Comparison of ENCODE assay signal across 12 cellular contexts in the genomic region with DNA sequence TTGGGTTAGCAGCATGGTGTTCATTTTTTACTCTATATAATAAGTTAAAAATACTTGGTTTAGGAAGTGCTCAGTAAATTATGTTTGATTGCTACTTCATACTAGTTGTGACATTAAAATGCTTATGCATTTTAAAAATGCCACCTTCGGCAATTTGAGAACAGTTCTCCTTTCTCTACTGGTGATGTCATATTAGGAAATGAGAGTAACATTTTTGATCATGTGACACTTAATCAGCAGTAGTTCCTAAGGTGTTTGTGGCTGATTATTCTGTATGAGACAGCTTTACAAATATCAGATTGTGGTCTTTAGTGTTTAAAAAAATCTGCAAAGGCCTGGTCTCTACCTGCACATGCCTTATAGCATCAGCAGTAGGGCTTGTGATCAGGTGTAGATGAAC. TPM values are rescaled to one million over a fixed set of nuclear protein-coding genes. Genes with fewer than 3 reads are reported as not detected.
DNase-seq lines count a peak whose midpoint lies in the region; ATAC-seq and TF ChIP-seq lines count a peak whose summit lies in the region.
"Had no signal": no experiment of that assay in that cellular context is flagged by ENCODE, and none has a peak within 500 bp of the region (broad histone marks: within the 10 kb centered on the region; RNA-seq: fewer than 3 reads in every experiment).

No MANE protein-coding gene starts in this region.

- peak overlapping the region; percentile 21 for H3K4me2 ChIP-seq in PC-9

- H3K9me3 ChIP-seq in breast epithelium, result no peaks in the 10 kb centered on the region
- no peaks in the 10 kb centered on the region for H3K9me3 ChIP-seq in PC-9 (ENCODE audit: insufficient read depth, low read depth)
- H3K9me3 ChIP-seq: body of pancreas had no signal

- no peaks in the 10 kb centered on the region for H3K27me3 Mint-ChIP-seq in MCF 10A (ENCODE audit: insufficient read depth, unreplicated experiment)
- H3K27me3 Mint-ChIP-seq in effector memory CD8-positive, alpha-beta T cell, result no peaks in the 10 kb centered on the region
- no peaks in the 10 kb centered on the region for H3K27me3 Mint-ChIP-seq in stimulated activated naive B cell treated with anti-CD40 and anti-IgM and Interleukin-4, amounts not matched to agents 10 μg/mL and 1 μg/mL and 100 μg/mL, for 72 hours

- peaks cover 62% of the 10 kb centered on the region for H3K79me2 ChIP-seq in PC-9 (ENCODE audit: low read depth)

- no peaks in the 10 kb centered on the region for H3K36me3 ChIP-seq in breast epithelium
- peaks cover 11% of the 10 kb centered on the region; the same call in 1 of the 2 replicates for H3K36me3 ChIP-seq in PC-9 (ENCODE audit: low read depth)

- peak; percentile 7 for ATAC-seq in effector memory CD8-positive, alpha-beta T cell (replicated peaks)
- peak in 1 of 2 donors; percentile 17 for ATAC-seq in stimulated activated naive B cell treated with anti-CD40 and anti-IgM and Interleukin-4, amounts not matched to agents 10 μg/mL and 1 μg/mL and 100 μg/mL, for 72 hours (replicated peaks)
- ATAC-seq: body of pancreas had no signal

- peaks cover 10% of the 10 kb centered on the region; the same call in 1 of the 2 replicates for H3F3A ChIP-seq in PC-9 (ENCODE audit: insufficient read depth, low read depth)

- no peak overlapping the region for H2AFZ ChIP-seq in PC-9

- H3K4me3 ChIP-seq in breast epithelium, result no peak overlapping the region
- no peak overlapping the region for H3K4me3 ChIP-seq in PC-9
- H3K4me3 ChIP-seq: body of pancreas had no signal

- no peak for TF ChIP-seq POLR2A in breast epithelium (IDR thresholded peaks at IDR 0.05)

- no peaks in the 10 kb centered on the region for H3K9me2 ChIP-seq in PC-9 (ENCODE audit: insufficient read depth)

- no peaks in the 10 kb centered on the region for H3K9me3 Mint-ChIP-seq in MCF 10A (ENCODE audit: unreplicated experiment)
- no peaks in the 10 kb centered on the region for H3K9me3 Mint-ChIP-seq in effector memory CD8-positive, alpha-beta T cell
- H3K9me3 Mint-ChIP-seq in stimulated activated naive B cell treated with anti-CD40 and anti-IgM and Interleukin-4, amounts not matched to agents 10 μg/mL and 1 μg/mL and 100 μg/mL, for 72 hours, result peaks cover 0 to 2% of the 10 kb centered on the region in 2 donors

- peaks cover 39% of the 10 kb centered on the region for H3K4me1 Mint-ChIP-seq in MCF 10A (ENCODE audit: insufficient read depth, unreplicated experiment)
- H3K4me1 Mint-ChIP-seq in effector memory CD8-positive, alpha-beta T cell (ENCODE audit: low read depth in 2 of 2), result peaks cover 30 to 36% of the 10 kb centered on the region in 2 donors
- H3K4me1 Mint-ChIP-seq in stimulated activated naive B cell treated with anti-CD40 and anti-IgM and Interleukin-4, amounts not matched to agents 10 μg/mL and 1 μg/mL and 100 μg/mL, for 72 hours, result peaks cover 31 to 46% of the 10 kb centered on the region in 2 donors

- H3K27ac ChIP-seq in breast epithelium (no peak overlapping the region), PC-9 (no peak overlapping the region)
- H3K27ac ChIP-seq: C4-2B had no signal

- TF ChIP-seq CTCF in MCF 10A (IDR thresholded peaks at IDR 0.05; ENCODE audit: unreplicated experiment), result no peak
- TF ChIP-seq CTCF in breast epithelium (IDR thresholded peaks at IDR 0.05), result no peak
- no peak for TF ChIP-seq CTCF in PC-9 (conservative IDR thresholded peaks at IDR 0.05)

- H3K4me3 Mint-ChIP-seq in MCF 10A (ENCODE audit: unreplicated experiment), result peak overlapping the region; percentile 40
- H3K4me3 Mint-ChIP-seq in effector memory CD8-positive, alpha-beta T cell, result peak overlapping the region; percentile 49 to 72
- peak overlapping the region; percentile 36 to 39 for H3K4me3 Mint-ChIP-seq in stimulated activated naive B cell treated with anti-CD40 and anti-IgM and Interleukin-4, amounts not matched to agents 10 μg/mL and 1 μg/mL and 100 μg/mL, for 72 hours

- H3K4me1 ChIP-seq in breast epithelium (peaks cover 0 to 17% of the 10 kb centered on the region in 2 donors), PC-9 (replicated peaks; ENCODE audit: insufficient read depth) (peaks cover 24% of the 10 kb centered on the region)

- POLR2A ChIA-PET in MCF 10A (lab: Yijun Ruan, JAX), result interaction anchor here (0.7 to 12.7 kb wide), 9 partner anchors 9 to 675 kb away, joined by 3 to 261 read pairs (median 4); partner anchors contain the start of genes NAPB and NXT1
- POLR2A ChIA-PET in PC-9 (lab: Charles Lee; ENCODE audit: unreplicated experiment), result interaction anchor here (0.5 kb wide), 1 partner anchor 205 kb away, joined by 4 read pairs; no protein-coding TSS in a partner anchor

- 0 out of 2 replicates have a peak, but pooled peaks cover 13% of the 10 kb centered on the region for H4K20me1 ChIP-seq in PC-9 (ENCODE audit: insufficient read depth)

- intact Hi-C loops in MCF 10A (cut with micrococcal nuclease), result no loop called here
- intact Hi-C loops in breast epithelium (cut with DNase I; ENCODE audit: low total_unique reads), result no loop called here
- intact Hi-C loops in PC-9 (cut with micrococcal nuclease; ENCODE audit: unreplicated experiment), result no loop called here

- H3K36me3 Mint-ChIP-seq in MCF 10A (ENCODE audit: insufficient read depth, unreplicated experiment), result peaks cover 68% of the 10 kb centered on the region
- peaks cover 61% of the 10 kb centered on the region for H3K36me3 Mint-ChIP-seq in effector memory CD8-positive, alpha-beta T cell (ENCODE audit: insufficient read depth)
- H3K36me3 Mint-ChIP-seq in stimulated activated naive B cell treated with anti-CD40 and anti-IgM and Interleukin-4, amounts not matched to agents 10 μg/mL and 1 μg/mL and 100 μg/mL, for 72 hours, result peaks cover 28 to 42% of the 10 kb centered on the region in 2 donors

- no peak overlapping the region for H3K27ac Mint-ChIP-seq in MCF 10A (ENCODE audit: low read depth, unreplicated experiment)
- peak overlapping the region; percentile 88 to 91 for H3K27ac Mint-ChIP-seq in effector memory CD8-positive, alpha-beta T cell
- peak overlapping the region; percentile 59 for H3K27ac Mint-ChIP-seq in stimulated activated naive B cell treated with anti-CD40 and anti-IgM and Interleukin-4, amounts not matched to agents 10 μg/mL and 1 μg/mL and 100 μg/mL, for 72 hours

- CTCF ChIA-PET in MCF 10A (lab: Yijun Ruan, JAX) (interaction anchor here (1.0 to 1.3 kb wide), 3 partner anchors 49 to 675 kb away, joined by 4 to 5 read pairs (median 4); no protein-coding TSS in a partner anchor), PC-9 (lab: Charles Lee) (no interaction called here)

- DNase-seq in MCF 10A (ENCODE audit: unreplicated experiment), result no peak
- no peak for DNase-seq in breast epithelium (ENCODE audit: low spot score in 2 of 2)
- no peak for DNase-seq in PC-9
- no peak for DNase-seq in effector memory CD8-positive, alpha-beta T cell
- DNase-seq in stimulated activated naive B cell treated with anti-CD40 and anti-IgM and Interleukin-4, amounts not matched to agents 10 μg/mL and 1 μg/mL and 100 μg/mL, for 72 hours, result no peak
- no peak for DNase-seq in amniotic stem cell (lab: John Stamatoyannopoulos, UW)
- DNase-seq in NCI-H2171 (lab: John Stamatoyannopoulos, UW), result no peak
- no peak for DNase-seq in COLO829 (ENCODE audit: low spot score)
- DNase-seq: body of pancreas, hypothalamus, NCI-H146 had no signal

- no TSS peak for BruUV-seq in MCF 10A (replicated peaks; lab: Mats Ljungman, UMichigan)
- BruUV-seq in PC-9 (replicated peaks; lab: Mats Ljungman, UMichigan), result no TSS peak

- no peaks in the 10 kb centered on the region for H3K27me3 ChIP-seq in breast epithelium
- H3K27me3 ChIP-seq in PC-9 (ENCODE audit: insufficient read depth, low read depth), result no peaks in the 10 kb centered on the region
- H3K27me3 ChIP-seq: body of pancreas had no signal

RNA-seq across cellular contexts. Expression of gene GZF1, which starts 4.4 kb away (rescaled TPM):
- total RNA-seq in MCF 10A (2022), result 15.5 and 19.9 TPM in 2 replicates
- 10 to 100 TPM; 19.0 to 24.3 (median 19.9) TPM for total RNA-seq in breast epithelium
- 8.1 and 11.1 TPM in 2 replicates for total RNA-seq in PC-9 (2021)

RNA-seq across cellular contexts. Expression of gene NXT1, which starts 15.8 kb away (rescaled TPM):
- total RNA-seq in MCF 10A (2022) (32.2 and 40.1 TPM in 2 replicates), breast epithelium (10 to 100 TPM; 25.9 to 42.9 (median 33.2) TPM), PC-9 (2021) (29.8 and 30.9 TPM in 2 replicates)

RNA-seq across cellular contexts. Expression of gene NAPB, which starts 54.9 kb away (rescaled TPM):
- total RNA-seq in MCF 10A (2022), result 9.6 and 10.9 TPM in 2 replicates
- total RNA-seq in breast epithelium, result 10 to 100 TPM; 10.4 to 20.1 (median 16.1) TPM
- total RNA-seq in PC-9 (2021), result 13.8 and 16.5 TPM in 2 replicates
